In genomic region chr12:69822205-69822860, GRCh38 we compare ENCODE assay signal across 1 cellular context.
TF ChIP-seq lines count a peak whose summit lies in the region.

No MANE protein-coding gene starts in this region.

TF ChIP-seq in HCT116, 20 proteins besides CTCF, POLR2A, EP300 and RAD21:
- no peak for TF ChIP-seq REST (IDR thresholded peaks at IDR 0.05; ENCODE audit: low read depth)
- no peak for TF ChIP-seq YY1 (IDR thresholded peaks at IDR 0.05; ENCODE audit: extremely low read depth, insufficient replicate concordance, low read depth, low read length)
TF ChIP-seq in HCT116: peak in this region for 0.
